Comparison of ENCODE assay signal across 9 cellular contexts in genomic region chr10:30784521-30784895, GRCh38.
DNase-seq lines count a peak whose midpoint lies in the region; ATAC-seq lines count a peak whose summit lies in the region.
"Had no signal": no experiment of that assay in that cellular context is flagged by ENCODE, and none has a peak within 500 bp of the region (broad histone marks: within the 10 kb centered on the region; RNA-seq: fewer than 3 reads in every experiment).

No MANE protein-coding gene starts in this region.

- H3K27ac Mint-ChIP-seq in activated naive CD8-positive, alpha-beta T cell treated with anti-CD3 and anti-CD28 coated beads, Interleukin-2, amount 10 ng/mL, durations not matched to agents 7 days and 5 days, result peak overlapping the region; percentile 32

- no peaks in the 10 kb centered on the region for H3K4me1 ChIP-seq in iPS DF 6.9 (ENCODE audit: control insufficient read depth, insufficient read depth, low read length)
- peaks cover 46% of the 10 kb centered on the region for H3K4me1 ChIP-seq in skeletal muscle satellite cell (ENCODE audit: control insufficient read depth, insufficient read depth, low read length)

- H3K4me2 ChIP-seq in skeletal muscle satellite cell (ENCODE audit: low read length), result peak overlapping the region; percentile 94

- peak in 1 of 2 donors; percentile 6 for ATAC-seq in activated T-cell treated with anti-CD3 and anti-CD28 coated beads, Interleukin-2, amount 50 U/mL, for 4 hours
- ATAC-seq in activated naive CD8-positive, alpha-beta T cell treated with anti-CD3 and anti-CD28 coated beads, Interleukin-2, amount 10 ng/mL, durations not matched to agents 7 days and 5 days (ENCODE audit: low read depth), result no peak
- ATAC-seq in GM21528 (IDR thresholded peaks at IDR 0.05; ENCODE audit: low FRiP score, unreplicated experiment), result no peak
- no peak for ATAC-seq in HG03025 (IDR thresholded peaks at IDR 0.05; ENCODE audit: low FRiP score, unreplicated experiment)

- H3K9me3 ChIP-seq in iPS DF 6.9 (ENCODE audit: control insufficient read depth, insufficient read depth, low read length) (no peaks in the 10 kb centered on the region), skeletal muscle satellite cell (replicated peaks; ENCODE audit: low read length) (no peaks in the 10 kb centered on the region)

- H3K27me3 ChIP-seq in iPS DF 6.9 (ENCODE audit: control insufficient read depth, insufficient read depth, low read length), result no peaks in the 10 kb centered on the region
- no peaks in the 10 kb centered on the region for H3K27me3 ChIP-seq in skeletal muscle satellite cell (ENCODE audit: control insufficient read depth, insufficient read depth, low read length)

- H3K4me3 ChIP-seq in iPS DF 6.9 (ENCODE audit: low read length) (peak overlapping the region; percentile 59; the same call in 1 of the 2 replicates), skeletal muscle satellite cell (ENCODE audit: low read length) (peak overlapping the region; percentile 73)

- POLR2A ChIA-PET in activated naive CD8-positive, alpha-beta T cell treated with anti-CD3 and anti-CD28 coated beads, Interleukin-2, amount 10 ng/mL, durations not matched to agents 7 days and 5 days (lab: Charles Lee), result interaction anchor here (0.5 to 1.7 kb wide), 10 partner anchors 19 to 1137 kb away, joined by 3 to 9 read pairs (median 4); partner anchors contain the start of gene ZNF438

- WGBS in iPS DF 6.9 (ENCODE audit: insufficient coverage, insufficient read length), result no CpG with 5 or more reads among the region's 5 CpGs

- H3K36me3 ChIP-seq in iPS DF 6.9 (ENCODE audit: control insufficient read depth, insufficient read depth, low read length) (no peaks in the 10 kb centered on the region), skeletal muscle satellite cell (ENCODE audit: insufficient read depth, low read length) (no peaks in the 10 kb centered on the region)

- no peak overlapping the region for H3K27ac ChIP-seq in iPS DF 6.9 (ENCODE audit: low read length)
- H3K27ac ChIP-seq: epithelial cell of prostate had no signal

- no peaks in the 10 kb centered on the region for H3K9me3 Mint-ChIP-seq in activated T-cell treated with anti-CD3 and anti-CD28 coated beads, Interleukin-2, amount 50 U/mL, for 4 hours
- H3K9me3 Mint-ChIP-seq in activated naive CD8-positive, alpha-beta T cell treated with anti-CD3 and anti-CD28 coated beads, Interleukin-2, amount 10 ng/mL, durations not matched to agents 7 days and 5 days, result no peaks in the 10 kb centered on the region

- H3K9ac ChIP-seq in skeletal muscle satellite cell (ENCODE audit: low read depth, low read length), result peak overlapping the region; percentile 92

- DNase-seq in activated T-cell treated with anti-CD3 and anti-CD28 coated beads, Interleukin-2, amount 50 U/mL, for 4 hours, result no peak
- DNase-seq in activated T-cell treated with anti-CD3 and anti-CD28 coated beads, Interleukin-2, amount 50 U/mL, for 1 hour, result no peak
- no peak for DNase-seq in activated naive CD8-positive, alpha-beta T cell treated with anti-CD3 and anti-CD28 coated beads, Interleukin-2, amount 10 ng/mL, durations not matched to agents 7 days and 5 days
- DNase-seq in iPS DF 6.9 (ENCODE audit: low read depth, low spot score) (no peak), NCI-H2107 (lab: John Stamatoyannopoulos, UW) (no peak)

- peaks cover 13% of the 10 kb centered on the region for H3K4me1 Mint-ChIP-seq in activated T-cell treated with anti-CD3 and anti-CD28 coated beads, Interleukin-2, amount 50 U/mL, for 4 hours (ENCODE audit: low read depth)
- peaks cover 14% of the 10 kb centered on the region for H3K4me1 Mint-ChIP-seq in activated naive CD8-positive, alpha-beta T cell treated with anti-CD3 and anti-CD28 coated beads, Interleukin-2, amount 10 ng/mL, durations not matched to agents 7 days and 5 days

- no peaks in the 10 kb centered on the region for H3K27me3 Mint-ChIP-seq in activated T-cell treated with anti-CD3 and anti-CD28 coated beads, Interleukin-2, amount 50 U/mL, for 4 hours (ENCODE audit: low read depth)
- no peaks in the 10 kb centered on the region for H3K27me3 Mint-ChIP-seq in activated naive CD8-positive, alpha-beta T cell treated with anti-CD3 and anti-CD28 coated beads, Interleukin-2, amount 10 ng/mL, durations not matched to agents 7 days and 5 days

- peak overlapping the region; percentile 78 for H3K4me3 Mint-ChIP-seq in activated T-cell treated with anti-CD3 and anti-CD28 coated beads, Interleukin-2, amount 50 U/mL, for 4 hours
- H3K4me3 Mint-ChIP-seq in activated naive CD8-positive, alpha-beta T cell treated with anti-CD3 and anti-CD28 coated beads, Interleukin-2, amount 10 ng/mL, durations not matched to agents 7 days and 5 days, result peak overlapping the region; percentile 79

- no peaks in the 10 kb centered on the region for H3K36me3 Mint-ChIP-seq in activated T-cell treated with anti-CD3 and anti-CD28 coated beads, Interleukin-2, amount 50 U/mL, for 4 hours (ENCODE audit: insufficient read depth)
- no peaks in the 10 kb centered on the region for H3K36me3 Mint-ChIP-seq in activated naive CD8-positive, alpha-beta T cell treated with anti-CD3 and anti-CD28 coated beads, Interleukin-2, amount 10 ng/mL, durations not matched to agents 7 days and 5 days
